In genomic region chr11:15293975-15294374, GRCh38 we compare ENCODE assay signal across 36 cellular contexts.
"Had no signal": no experiment of that assay in that cellular context is flagged by ENCODE, and none has a peak within 500 bp of the region (broad histone marks: within the 10 kb centered on the region; RNA-seq: fewer than 3 reads in every experiment).

No MANE protein-coding gene starts in this region.

- H3K4me1 ChIP-seq: ascending aorta had no signal

- H3K9me3 ChIP-seq: ascending aorta had no signal

- H3K27ac ChIP-seq: ascending aorta, cardiac muscle cell, VCaP had no signal

- H3K4me3 ChIP-seq: ascending aorta, cardiac muscle cell had no signal

- H3K27ac Mint-ChIP-seq: activated B cell treated with CpG ODN at 0.5 μM for 24 hours; activated CD4-positive, alpha-beta memory T cell treated with anti-CD3 and anti-CD28 coated beads for 36 hours; activated CD4-positive, alpha-beta T cell treated with anti-CD3 and anti-CD28 coated beads, Interleukin-2, amount 10 ng/mL, durations not matched to agents 24 days and 14 days; activated CD8-positive, alpha-beta T cell treated with anti-CD3 and anti-CD28 coated beads for 36 hours; activated naive CD4-positive, alpha-beta T cell treated with anti-CD3 and anti-CD28 coated beads, Interleukin-2, amount 10 ng/mL, durations not matched to agents 7 days and 5 days; activated naive CD4-positive, alpha-beta T cell treated with anti-CD3 and anti-CD28 coated beads, Interleukin-2, amount 50 U/mL, for 24 hours; activated naive CD8-positive, alpha-beta T cell; activated naive CD8-positive, alpha-beta T cell treated with anti-CD3 and anti-CD28 coated beads, Interleukin-2, amount 10 ng/mL, durations not matched to agents 7 days and 5 days; activated naive CD8-positive, alpha-beta T cell treated with anti-CD3 and anti-CD28 coated beads, Interleukin-2, amount 50 U/mL, for 24 hours; activated T-helper 2 cell treated with anti-CD3 and anti-CD28 coated beads, Interferon-gamma antibody, Interleukin-2, Interleukin-4, amounts not matched to agents 10 μg/mL and 5 μg/mL and 100 μg/mL, durations not matched to agents 14 hours and 24 hours and 36 hours; T-helper 1 cell treated with Interleukin-12 subunit alpha and Interleukin-12 subunit beta and Interleukin-4 antibody, amounts not matched to agents 30 μg/mL and 1 μg/mL, for 36 hours; T-helper 2 cell treated with Interferon-gamma antibody and Interleukin-4, amounts not matched to agents 5 μg/mL and 100 μg/mL, for 36 hours had no signal

- ATAC-seq: activated CD8-positive, alpha-beta T cell treated with anti-CD3 and anti-CD28 coated beads for 36 hours; activated naive CD8-positive, alpha-beta T cell treated with anti-CD3 and anti-CD28 coated beads, Interleukin-2, amount 50 U/mL, for 24 hours; activated T-cell treated with anti-CD3 and anti-CD28 coated beads, Interleukin-2, amount 50 U/mL, for 4 hours had no signal

- H3K36me3 Mint-ChIP-seq: activated CD4-positive, alpha-beta memory T cell treated with anti-CD3 and anti-CD28 coated beads for 36 hours; activated naive CD4-positive, alpha-beta T cell treated with anti-CD3 and anti-CD28 coated beads, Interleukin-2, amount 10 ng/mL, durations not matched to agents 7 days and 5 days; activated naive CD4-positive, alpha-beta T cell treated with anti-CD3 and anti-CD28 coated beads, Interleukin-2, amount 50 U/mL, for 24 hours; activated naive CD8-positive, alpha-beta T cell; activated naive CD8-positive, alpha-beta T cell treated with anti-CD3 and anti-CD28 coated beads, Interleukin-2, amount 10 ng/mL, durations not matched to agents 7 days and 5 days; brain had no signal

- FAIRE-seq: bronchial epithelial cell, TTC549 had no signal

- DNase-seq: activated B cell treated with CpG ODN at 0.5 μM for 24 hours; activated CD4-positive, alpha-beta memory T cell treated with anti-CD3 and anti-CD28 coated beads for 36 hours; activated CD4-positive, alpha-beta T cell treated with anti-CD3 and anti-CD28 coated beads for 4 hours; activated CD4-positive, alpha-beta T cell treated with anti-CD3 and anti-CD28 coated beads, Interleukin-2, amount 10 ng/mL, durations not matched to agents 24 days and 14 days; activated CD4-positive, alpha-beta T cell treated with anti-CD3 and anti-CD28 coated beads, Interleukin-2, amount 50 U/mL, for 1 hour; activated CD4-positive, alpha-beta T cell treated with anti-CD3 and anti-CD28 coated beads, Interleukin-2, amount 50 U/mL, for 4 hours; activated CD4-positive, CD25-positive, alpha-beta regulatory T cell treated with anti-CD3 and anti-CD28 coated beads, Interleukin-2, amount 50 U/mL, for 72 hours; activated CD8-positive, alpha-beta memory T cell treated with anti-CD3 and anti-CD28 coated beads, Interleukin-2, amount 50 U/mL, for 4 hours; activated CD8-positive, alpha-beta T cell treated with anti-CD3 and anti-CD28 coated beads for 36 hours; activated effector memory CD4-positive, alpha-beta T cell treated with Interleukin-2 at 50 U/mL for 16 hours; activated gamma-delta T cell; activated naive CD4-positive, alpha-beta T cell treated with anti-CD3 and anti-CD28 coated beads, Interleukin-2, amount 10 ng/mL, durations not matched to agents 7 days and 5 days; activated naive CD4-positive, alpha-beta T cell treated with Interleukin-2 at 50 U/mL for 16 hours; activated naive CD8-positive, alpha-beta T cell treated with anti-CD3 and anti-CD28 coated beads, Interleukin-2, amount 10 ng/mL, durations not matched to agents 7 days and 5 days; activated naive CD8-positive, alpha-beta T cell treated with anti-CD3 and anti-CD28 coated beads, Interleukin-2, amount 50 U/mL, for 24 hours; activated T-cell treated with anti-CD3 and anti-CD28 coated beads for 4 hours; activated T-cell treated with anti-CD3 and anti-CD28 coated beads, Interleukin-2, amount 50 U/mL, for 1 hour; activated T-cell treated with anti-CD3 and anti-CD28 coated beads, Interleukin-2, amount 50 U/mL, for 4 hours; amygdala; anterior cingulate cortex; caudate nucleus; cerebellar nuclear complex; T-helper 2 cell; T-helper 9 cell had no signal

- H3K36me3 ChIP-seq: ascending aorta, cardiac muscle cell had no signal

- H3K27me3 ChIP-seq: ascending aorta had no signal

- H3K9me3 Mint-ChIP-seq: activated B cell treated with CpG ODN at 0.5 μM for 24 hours; activated CD4-positive, alpha-beta memory T cell treated with anti-CD3 and anti-CD28 coated beads for 36 hours; activated CD8-positive, alpha-beta T cell treated with anti-CD3 and anti-CD28 coated beads for 36 hours; activated naive CD4-positive, alpha-beta T cell treated with anti-CD3 and anti-CD28 coated beads, Interleukin-2, amount 10 ng/mL, durations not matched to agents 7 days and 5 days; activated naive CD4-positive, alpha-beta T cell treated with anti-CD3 and anti-CD28 coated beads, Interleukin-2, amount 50 U/mL, for 24 hours; activated naive CD8-positive, alpha-beta T cell treated with anti-CD3 and anti-CD28 coated beads, Interleukin-2, amount 10 ng/mL, durations not matched to agents 7 days and 5 days; activated naive CD8-positive, alpha-beta T cell treated with anti-CD3 and anti-CD28 coated beads, Interleukin-2, amount 50 U/mL, for 24 hours; activated T-cell treated with anti-CD3 and anti-CD28 coated beads, Interleukin-2, amount 50 U/mL, for 4 hours; activated T-helper 2 cell treated with anti-CD3 and anti-CD28 coated beads, Interferon-gamma antibody, Interleukin-2, Interleukin-4, amounts not matched to agents 10 μg/mL and 5 μg/mL and 100 μg/mL, durations not matched to agents 14 hours and 24 hours and 36 hours; brain; central memory CD8-positive, alpha-beta T cell; T-helper 1 cell treated with Interleukin-12 subunit alpha and Interleukin-12 subunit beta and Interleukin-4 antibody, amounts not matched to agents 30 μg/mL and 1 μg/mL, for 36 hours; T-helper 2 cell treated with Interferon-gamma antibody and Interleukin-4, amounts not matched to agents 5 μg/mL and 100 μg/mL, for 36 hours had no signal

- H3K4me1 Mint-ChIP-seq: activated B cell treated with CpG ODN at 0.5 μM for 24 hours; activated CD4-positive, alpha-beta T cell treated with anti-CD3 and anti-CD28 coated beads, Interleukin-2, amount 10 ng/mL, durations not matched to agents 24 days and 14 days; activated naive CD4-positive, alpha-beta T cell treated with anti-CD3 and anti-CD28 coated beads, Interleukin-2, amount 10 ng/mL, durations not matched to agents 7 days and 5 days; activated naive CD4-positive, alpha-beta T cell treated with anti-CD3 and anti-CD28 coated beads, Interleukin-2, amount 50 U/mL, for 24 hours; activated naive CD8-positive, alpha-beta T cell treated with anti-CD3 and anti-CD28 coated beads, Interleukin-2, amount 10 ng/mL, durations not matched to agents 7 days and 5 days; activated naive CD8-positive, alpha-beta T cell treated with anti-CD3 and anti-CD28 coated beads, Interleukin-2, amount 50 U/mL, for 24 hours; central memory CD8-positive, alpha-beta T cell had no signal

- H3K27me3 Mint-ChIP-seq: activated B cell treated with CpG ODN at 0.5 μM for 24 hours; activated naive CD4-positive, alpha-beta T cell treated with anti-CD3 and anti-CD28 coated beads, Interleukin-2, amount 10 ng/mL, durations not matched to agents 7 days and 5 days; activated naive CD8-positive, alpha-beta T cell treated with anti-CD3 and anti-CD28 coated beads, Interleukin-2, amount 10 ng/mL, durations not matched to agents 7 days and 5 days had no signal

- H3K4me3 Mint-ChIP-seq: activated B cell treated with CpG ODN at 0.5 μM for 24 hours; activated CD4-positive, alpha-beta memory T cell treated with anti-CD3 and anti-CD28 coated beads for 36 hours; activated CD4-positive, alpha-beta T cell treated with anti-CD3 and anti-CD28 coated beads, Interleukin-2, amount 10 ng/mL, durations not matched to agents 24 days and 14 days; activated CD8-positive, alpha-beta T cell treated with anti-CD3 and anti-CD28 coated beads for 36 hours; activated naive CD4-positive, alpha-beta T cell treated with anti-CD3 and anti-CD28 coated beads, Interleukin-2, amount 10 ng/mL, durations not matched to agents 7 days and 5 days; activated naive CD4-positive, alpha-beta T cell treated with anti-CD3 and anti-CD28 coated beads, Interleukin-2, amount 50 U/mL, for 24 hours; activated naive CD8-positive, alpha-beta T cell; activated naive CD8-positive, alpha-beta T cell treated with anti-CD3 and anti-CD28 coated beads, Interleukin-2, amount 10 ng/mL, durations not matched to agents 7 days and 5 days; activated naive CD8-positive, alpha-beta T cell treated with anti-CD3 and anti-CD28 coated beads, Interleukin-2, amount 50 U/mL, for 24 hours; activated T-cell treated with anti-CD3 and anti-CD28 coated beads, Interleukin-2, amount 50 U/mL, for 4 hours; brain; central memory CD8-positive, alpha-beta T cell; T-helper 1 cell treated with Interleukin-12 subunit alpha and Interleukin-12 subunit beta and Interleukin-4 antibody, amounts not matched to agents 30 μg/mL and 1 μg/mL, for 36 hours; T-helper 2 cell treated with Interferon-gamma antibody and Interleukin-4, amounts not matched to agents 5 μg/mL and 100 μg/mL, for 36 hours had no signal
